Comparison of ENCODE assay signal across 14 cellular contexts in genomic region chr3:156689589-156689988, GRCh38. TPM values are rescaled to one million over a fixed set of nuclear protein-coding genes. Genes with fewer than 3 reads are reported as not detected.
A peak's percentile ranks its signal among the peaks of the same experiment; 100 is the strongest.
DNase-seq lines count a peak whose midpoint lies in the region; ATAC-seq and TF ChIP-seq lines count a peak whose summit lies in the region.
"Had no signal": no experiment of that assay in that cellular context is flagged by ENCODE, and none has a peak within 500 bp of the region (broad histone marks: within the 10 kb centered on the region; RNA-seq: fewer than 3 reads in every experiment).

No MANE protein-coding gene starts in this region.

- no peak for TF ChIP-seq EP300 in esophagus muscularis mucosa (IDR thresholded peaks at IDR 0.05)

- H3K36me3 ChIP-seq in esophagus muscularis mucosa = peaks cover 1 to 9% (median 7%) of the 10 kb centered on the region in 4 donors

- H3K4me3 Mint-ChIP-seq in T-helper 2 cell treated with Interferon-gamma antibody and Interleukin-4, amounts not matched to agents 5 μg/mL and 100 μg/mL, for 36 hours = peak overlapping the region; percentile 36
- no peak overlapping the region for H3K4me3 Mint-ChIP-seq in activated CD4-positive, alpha-beta memory T cell treated with anti-CD3 and anti-CD28 coated beads for 36 hours
- H3K4me3 Mint-ChIP-seq: neural crest cell; stimulated activated naive B cell treated with anti-CD40 and anti-IgM and Interleukin-4, amounts not matched to agents 10 μg/mL and 1 μg/mL and 100 μg/mL, for 72 hours had no signal

- POLR2A ChIA-PET in activated CD4-positive, alpha-beta memory T cell treated with anti-CD3 and anti-CD28 coated beads for 36 hours (lab: Charles Lee) = interaction anchor here (0.7 to 1.4 kb wide), 2 partner anchors 14 to 447 kb away, joined by 3 to 6 read pairs; no protein-coding TSS in a partner anchor

- H3K4me3 ChIP-seq in esophagus muscularis mucosa = no peak overlapping the region
- H3K4me3 ChIP-seq: body of pancreas had no signal

- peak overlapping the region in 1 of 4 donors; percentile 1 for H3K27ac ChIP-seq in esophagus muscularis mucosa (replicated peaks in 1 of 4)
- H3K27ac ChIP-seq: body of pancreas had no signal

- H3K27me3 ChIP-seq in esophagus muscularis mucosa = no peaks in the 10 kb centered on the region
- H3K27me3 ChIP-seq: body of pancreas had no signal

- no peak for TF ChIP-seq CTCF in esophagus muscularis mucosa (IDR thresholded peaks at IDR 0.05)

- no peak for TF ChIP-seq POLR2A in esophagus muscularis mucosa (IDR thresholded peaks at IDR 0.05; ENCODE audit: low read depth)

- peak; percentile 14 for ATAC-seq in GM21717 (IDR thresholded peaks at IDR 0.05; ENCODE audit: unreplicated experiment)
- ATAC-seq in HG02840 (IDR thresholded peaks at IDR 0.05; ENCODE audit: low FRiP score, unreplicated experiment) = no peak
- ATAC-seq: body of pancreas; HCT116; stimulated activated naive B cell treated with anti-CD40 and anti-IgM and Interleukin-4, amounts not matched to agents 10 μg/mL and 1 μg/mL and 100 μg/mL, for 72 hours had no signal

- 0% methylated on average over 1 of the region's 1 CpG for WGBS in esophagus muscularis mucosa

- no peaks in the 10 kb centered on the region for H3K27me3 Mint-ChIP-seq in T-helper 2 cell treated with Interferon-gamma antibody and Interleukin-4, amounts not matched to agents 5 μg/mL and 100 μg/mL, for 36 hours (ENCODE audit: low read depth)
- no peaks in the 10 kb centered on the region for H3K27me3 Mint-ChIP-seq in activated CD4-positive, alpha-beta memory T cell treated with anti-CD3 and anti-CD28 coated beads for 36 hours
- H3K27me3 Mint-ChIP-seq: stimulated activated naive B cell treated with anti-CD40 and anti-IgM and Interleukin-4, amounts not matched to agents 10 μg/mL and 1 μg/mL and 100 μg/mL, for 72 hours had no signal

- intact Hi-C loops in activated CD4-positive, alpha-beta memory T cell treated with anti-CD3 and anti-CD28 coated beads for 36 hours (cut with micrococcal nuclease) = no loop called here
- intact Hi-C loops in esophagus muscularis mucosa (cut with DNase I) = loop anchor here (5.0 kb wide), 1 partner anchor 128 kb away; no protein-coding TSS in a partner anchor

- H3K4me1 ChIP-seq in esophagus muscularis mucosa = peaks cover 57 to 97% (median 85%) of the 10 kb centered on the region in 4 donors

- H3K36me3 Mint-ChIP-seq in T-helper 2 cell treated with Interferon-gamma antibody and Interleukin-4, amounts not matched to agents 5 μg/mL and 100 μg/mL, for 36 hours (ENCODE audit: low read depth) = peaks cover 62% of the 10 kb centered on the region
- H3K36me3 Mint-ChIP-seq in activated CD4-positive, alpha-beta memory T cell treated with anti-CD3 and anti-CD28 coated beads for 36 hours = peaks cover 24% of the 10 kb centered on the region

- peak overlapping the region; percentile 67 for H3K27ac Mint-ChIP-seq in T-helper 2 cell treated with Interferon-gamma antibody and Interleukin-4, amounts not matched to agents 5 μg/mL and 100 μg/mL, for 36 hours
- H3K27ac Mint-ChIP-seq in activated CD4-positive, alpha-beta memory T cell treated with anti-CD3 and anti-CD28 coated beads for 36 hours = peak overlapping the region; percentile 15
- H3K27ac Mint-ChIP-seq: stimulated activated naive B cell treated with anti-CD40 and anti-IgM and Interleukin-4, amounts not matched to agents 10 μg/mL and 1 μg/mL and 100 μg/mL, for 72 hours had no signal

- DNase-seq in T-helper 2 cell treated with Interferon-gamma antibody and Interleukin-4, amounts not matched to agents 5 μg/mL and 100 μg/mL, for 36 hours (ENCODE audit: low spot score) = no peak
- DNase-seq in T-helper 2 cell = no peak
- no peak for DNase-seq in activated CD4-positive, alpha-beta memory T cell treated with anti-CD3 and anti-CD28 coated beads for 36 hours
- DNase-seq in mucosa of gallbladder (ENCODE audit: low spot score) = peak; percentile 61
- DNase-seq in globus pallidus (ENCODE audit: low spot score) = no peak
- no peak for DNase-seq in esophagus muscularis mucosa (ENCODE audit: extremely low spot score)
- DNase-seq: body of pancreas; NCI-H1048; NCI-H524; stimulated activated naive B cell treated with anti-CD40 and anti-IgM and Interleukin-4, amounts not matched to agents 10 μg/mL and 1 μg/mL and 100 μg/mL, for 72 hours had no signal

- H3K4me1 Mint-ChIP-seq in T-helper 2 cell treated with Interferon-gamma antibody and Interleukin-4, amounts not matched to agents 5 μg/mL and 100 μg/mL, for 36 hours (ENCODE audit: low read depth) = peaks cover 65% of the 10 kb centered on the region
- peaks cover 65% of the 10 kb centered on the region for H3K4me1 Mint-ChIP-seq in activated CD4-positive, alpha-beta memory T cell treated with anti-CD3 and anti-CD28 coated beads for 36 hours (ENCODE audit: low read depth)

- no peaks in the 10 kb centered on the region for H3K9me3 ChIP-seq in esophagus muscularis mucosa
- H3K9me3 ChIP-seq: body of pancreas had no signal

- H3K9me3 Mint-ChIP-seq in T-helper 2 cell treated with Interferon-gamma antibody and Interleukin-4, amounts not matched to agents 5 μg/mL and 100 μg/mL, for 36 hours = no peaks in the 10 kb centered on the region
- H3K9me3 Mint-ChIP-seq in activated CD4-positive, alpha-beta memory T cell treated with anti-CD3 and anti-CD28 coated beads for 36 hours = no peaks in the 10 kb centered on the region
- H3K9me3 Mint-ChIP-seq: neural crest cell; stimulated activated naive B cell treated with anti-CD40 and anti-IgM and Interleukin-4, amounts not matched to agents 10 μg/mL and 1 μg/mL and 100 μg/mL, for 72 hours had no signal

- CTCF ChIA-PET in activated CD4-positive, alpha-beta memory T cell treated with anti-CD3 and anti-CD28 coated beads for 36 hours (lab: Charles Lee) = interaction anchor here (0.9 to 1.7 kb wide), 5 partner anchors 11 to 448 kb away, joined by 4 to 6 read pairs (median 4); partner anchors contain the start of gene TIPARP

RNA-seq across cellular contexts. Expression of gene TIPARP, which starts 15.2 kb away (rescaled TPM):
- total RNA-seq in activated CD4-positive, alpha-beta memory T cell treated with anti-CD3 and anti-CD28 coated beads for 36 hours = 10 to 100 TPM; 15.7 to 17.7 TPM
- total RNA-seq in mucosa of gallbladder (28.5 TPM), esophagus muscularis mucosa (10 to 100 TPM; 61.9 to 94.8 (median 78.5) TPM)
